1 cellular context compared by ENCODE assay signal in genomic region chr19:3721131-3721899, GRCh38.
A peak's percentile ranks its signal among the peaks of the same experiment; 100 is the strongest.
TF ChIP-seq lines count a peak whose summit lies in the region.

No MANE protein-coding gene starts in this region.

TF ChIP-seq in HepG2, 621 proteins besides CTCF, POLR2A, EP300 and RAD21 (continued from another document and continues in another):
- TF ChIP-seq CSRNP2 (CRISPR knock-in tag; conservative IDR thresholded peaks at IDR 0.05; ENCODE audit: low read depth) (no peak), PAWR (CRISPR knock-in tag; IDR thresholded peaks at IDR 0.05; ENCODE audit: borderline replicate concordance) (no peak), AKNA (CRISPR knock-in tag; IDR thresholded peaks at IDR 0.05; ENCODE audit: borderline replicate concordance) (no peak), MTA3 (CRISPR knock-in tag; IDR thresholded peaks at IDR 0.05) (no peak), ZBTB26 (CRISPR knock-in tag; IDR thresholded peaks at IDR 0.05; ENCODE audit: borderline replicate concordance) (no peak), MTA1 (CRISPR knock-in tag; IDR thresholded peaks at IDR 0.05; ENCODE audit: borderline replicate concordance) (no peak; the same call in 1 of the 2 replicates), HIVEP1 (CRISPR knock-in tag; IDR thresholded peaks at IDR 0.05) (no peak), ZNF83 (CRISPR knock-in tag; IDR thresholded peaks at IDR 0.05; ENCODE audit: borderline replicate concordance) (no peak), JARID2 (CRISPR knock-in tag; IDR thresholded peaks at IDR 0.05; ENCODE audit: insufficient replicate concordance) (no peak), ZNF335 (CRISPR knock-in tag; IDR thresholded peaks at IDR 0.05) (0 out of 2 replicates have a peak, but pooled peaks have one; percentile 38), ZNF879 (CRISPR knock-in tag; IDR thresholded peaks at IDR 0.05) (no peak), RAD51 (IDR thresholded peaks at IDR 0.05; ENCODE audit: borderline replicate concordance) (no peak), HMGA1 (CRISPR knock-in tag; conservative IDR thresholded peaks at IDR 0.05) (no peak), ZNF160 (CRISPR knock-in tag; IDR thresholded peaks at IDR 0.05) (0 out of 2 replicates have a peak, but pooled peaks have one; percentile 31), TBP (CRISPR knock-in tag; IDR thresholded peaks at IDR 0.05) (no peak), ZNF773 (CRISPR knock-in tag; IDR thresholded peaks at IDR 0.05; ENCODE audit: borderline replicate concordance) (no peak), TCF7L2 (IDR thresholded peaks at IDR 0.05; ENCODE audit: low read depth, low read length) (no peak), FOSL2 (CRISPR knock-in tag; IDR thresholded peaks at IDR 0.05) (no peak), ZKSCAN8 (CRISPR knock-in tag; IDR thresholded peaks at IDR 0.05; ENCODE audit: borderline replicate concordance) (peak; percentile 92), MYNN (CRISPR knock-in tag; IDR thresholded peaks at IDR 0.05; ENCODE audit: low read depth) (no peak), ZNF615 (CRISPR knock-in tag; IDR thresholded peaks at IDR 0.05; ENCODE audit: borderline replicate concordance) (no peak), NR2C2 (CRISPR knock-in tag; IDR thresholded peaks at IDR 0.05; ENCODE audit: borderline replicate concordance) (no peak; the same call in 1 of the 2 replicates), PRDM15 (CRISPR knock-in tag; IDR thresholded peaks at IDR 0.05) (peak; percentile 100), YEATS2 (CRISPR knock-in tag; IDR thresholded peaks at IDR 0.05; ENCODE audit: borderline replicate concordance) (peak; percentile 40; the same call in 1 of the 2 replicates), KDM2A (CRISPR knock-in tag; IDR thresholded peaks at IDR 0.05; ENCODE audit: borderline replicate concordance, low read depth) (peak; percentile 50; the same call in 1 of the 2 replicates), ZSCAN22 (CRISPR knock-in tag; IDR thresholded peaks at IDR 0.05) (no peak), ZNF563 (CRISPR knock-in tag; IDR thresholded peaks at IDR 0.05) (no peak), TFAP4 (IDR thresholded peaks at IDR 0.05; ENCODE audit: borderline replicate concordance, low read depth) (peak; percentile 28; the same call in 1 of the 2 replicates), YEATS4 (CRISPR knock-in tag; IDR thresholded peaks at IDR 0.05; ENCODE audit: borderline replicate concordance) (no peak), TRIM24 (CRISPR knock-in tag; IDR thresholded peaks at IDR 0.05) (no peak), ZNF329 (CRISPR knock-in tag; IDR thresholded peaks at IDR 0.05; ENCODE audit: low read depth) (no peak), ZNF274 (CRISPR knock-in tag; IDR thresholded peaks at IDR 0.05) (no peak), TAF1 (CRISPR knock-in tag; IDR thresholded peaks at IDR 0.05) (no peak), WIZ (CRISPR knock-in tag; IDR thresholded peaks at IDR 0.05) (no peak), ZNF224 (CRISPR knock-in tag; IDR thresholded peaks at IDR 0.05) (no peak), BRF2 (CRISPR knock-in tag; IDR thresholded peaks at IDR 0.05) (no peak), FOXA3 (CRISPR knock-in tag; IDR thresholded peaks at IDR 0.05) (no peak; the same call in 1 of the 2 replicates), ZNF598 (CRISPR knock-in tag; IDR thresholded peaks at IDR 0.05; ENCODE audit: borderline replicate concordance) (no peak), ZNF766 (CRISPR knock-in tag; IDR thresholded peaks at IDR 0.05; ENCODE audit: borderline replicate concordance) (no peak), ZNF235 (CRISPR knock-in tag; IDR thresholded peaks at IDR 0.05; ENCODE audit: borderline replicate concordance) (no peak), ZNF496 (CRISPR knock-in tag; IDR thresholded peaks at IDR 0.05; ENCODE audit: insufficient replicate concordance) (no peak), RBM22 (optimal IDR thresholded peaks at IDR 0.05; ENCODE audit: low read length) (peak; percentile 77), ERF (CRISPR knock-in tag; IDR thresholded peaks at IDR 0.05) (0 out of 2 replicates have a peak, but pooled peaks have one; percentile 16), TFE3 (CRISPR knock-in tag; IDR thresholded peaks at IDR 0.05) (no peak), NR2F6 (IDR thresholded peaks at IDR 0.05) (0 out of 2 replicates have a peak, but pooled peaks have one; percentile 12), NR2F6 (CRISPR knock-in tag; IDR thresholded peaks at IDR 0.05) (peak; percentile 29; the same call in 1 of the 2 replicates), ZNF589 (CRISPR knock-in tag; conservative IDR thresholded peaks at IDR 0.05) (no peak), ZNF616 (CRISPR knock-in tag; IDR thresholded peaks at IDR 0.05; ENCODE audit: low read depth) (no peak), FOXO1 (CRISPR knock-in tag; IDR thresholded peaks at IDR 0.05) (no peak), KDM5A (IDR thresholded peaks at IDR 0.05; ENCODE audit: borderline replicate concordance, low read length) (no peak), U2AF1 (optimal IDR thresholded peaks at IDR 0.05; ENCODE audit: low read depth, low read length) (peak; percentile 75), ZNF276 (CRISPR knock-in tag; IDR thresholded peaks at IDR 0.05; ENCODE audit: low read depth) (no peak), REPIN1 (CRISPR knock-in tag; IDR thresholded peaks at IDR 0.05; ENCODE audit: borderline replicate concordance, low read depth) (peak; percentile 70; the same call in 1 of the 2 replicates)
